ENCODE assay signal across 1 cellular context in genomic region chr9:127926961-127927456, GRCh38.
TF ChIP-seq lines count a peak whose summit lies in the region.

No MANE protein-coding gene starts in this region.

TF ChIP-seq in HepG2, 621 proteins besides CTCF, POLR2A, EP300 and RAD21:
- TF ChIP-seq HOXD1 (CRISPR knock-in tag; IDR thresholded peaks at IDR 0.05) (no peak), PCBP1 (IDR thresholded peaks at IDR 0.05; ENCODE audit: borderline replicate concordance, low read depth, low read length) (0 out of 2 replicates have a peak, but pooled peaks have one; percentile 19), GLI4 (CRISPR knock-in tag; IDR thresholded peaks at IDR 0.05; ENCODE audit: borderline replicate concordance) (no peak), ZNF563 (CRISPR knock-in tag; IDR thresholded peaks at IDR 0.05) (no peak)
